1 cellular context compared by ENCODE assay signal in genomic region chr15:42194502-42194901, GRCh38.
A peak's percentile ranks its signal among the peaks of the same experiment; 100 is the strongest.
TF ChIP-seq lines count a peak whose summit lies in the region.

No MANE protein-coding gene starts in this region.

TF ChIP-seq in HepG2, 621 proteins besides CTCF, POLR2A, EP300 and RAD21 (continued from another document and continues in another):
- TF ChIP-seq ZBTB49 (CRISPR knock-in tag; IDR thresholded peaks at IDR 0.05; ENCODE audit: borderline replicate concordance) (no peak), PRDM4 (CRISPR knock-in tag; IDR thresholded peaks at IDR 0.05; ENCODE audit: borderline replicate concordance) (no peak), GABPA (IDR thresholded peaks at IDR 0.05; ENCODE audit: low read depth, low read length) (no peak), GABPA (CRISPR knock-in tag; IDR thresholded peaks at IDR 0.05; ENCODE audit: low read depth) (no peak), IKZF5 (CRISPR knock-in tag; IDR thresholded peaks at IDR 0.05) (peak; percentile 56; the same call in 1 of the 2 replicates), ZC3H13 (CRISPR knock-in tag; IDR thresholded peaks at IDR 0.05) (no peak), SRSF1 (optimal IDR thresholded peaks at IDR 0.05; ENCODE audit: low read depth, low read length) (no peak), ZNF572 (CRISPR knock-in tag; IDR thresholded peaks at IDR 0.05) (no peak), NR2F1 (CRISPR knock-in tag; IDR thresholded peaks at IDR 0.05) (0 out of 4 replicates have a peak, but pooled peaks of 1 of the 2 experiments have one; percentile 43), ZNF7 (CRISPR knock-in tag; IDR thresholded peaks at IDR 0.05) (no peak), GZF1 (CRISPR knock-in tag; IDR thresholded peaks at IDR 0.05) (no peak), MIER3 (CRISPR knock-in tag; IDR thresholded peaks at IDR 0.05; ENCODE audit: borderline replicate concordance) (peak; percentile 46; the same call in 1 of the 2 replicates), TEAD3 (CRISPR knock-in tag; optimal IDR thresholded peaks at IDR 0.05; ENCODE audit: borderline replicate concordance) (peak; percentile 17), ZNF207 (IDR thresholded peaks at IDR 0.05; ENCODE audit: borderline replicate concordance) (no peak), ZNF205 (CRISPR knock-in tag; IDR thresholded peaks at IDR 0.05) (peak; percentile 90), CREB1 (IDR thresholded peaks at IDR 0.05) (peak; percentile 13; the same call in 1 of the 2 replicates), CREB1 (CRISPR knock-in tag; IDR thresholded peaks at IDR 0.05) (no peak), ZNF576 (CRISPR knock-in tag; IDR thresholded peaks at IDR 0.05) (no peak), CEBPG (CRISPR knock-in tag; IDR thresholded peaks at IDR 0.05) (peak; percentile 93), KLF16 (CRISPR knock-in tag; IDR thresholded peaks at IDR 0.05) (0 out of 4 replicates have a peak, but pooled peaks of 1 of the 2 experiments have one; percentile 42), GATAD2A (CRISPR knock-in tag; IDR thresholded peaks at IDR 0.05) (peak; percentile 76), ZMYM3 (CRISPR knock-in tag; IDR thresholded peaks at IDR 0.05) (peak; percentile 30; the same call in 1 of the 2 replicates), ZNF512B (CRISPR knock-in tag; IDR thresholded peaks at IDR 0.05; ENCODE audit: borderline replicate concordance) (no peak), ZMYM4 (CRISPR knock-in tag; IDR thresholded peaks at IDR 0.05) (0 out of 2 replicates have a peak, but pooled peaks have one; percentile 26), ZFAT (CRISPR knock-in tag; conservative IDR thresholded peaks at IDR 0.05) (no peak), KLF13 (CRISPR knock-in tag; IDR thresholded peaks at IDR 0.05) (no peak), JUN (CRISPR knock-in tag; IDR thresholded peaks at IDR 0.05) (no peak), BCL6 (CRISPR knock-in tag; IDR thresholded peaks at IDR 0.05) (0 out of 2 replicates have a peak, but pooled peaks have one; percentile 31), ZNF30 (CRISPR knock-in tag; IDR thresholded peaks at IDR 0.05) (no peak), ZNF768 (CRISPR knock-in tag; IDR thresholded peaks at IDR 0.05) (no peak), NFE2L2 (IDR thresholded peaks at IDR 0.05; ENCODE audit: low read length) (no peak)
- TF ChIP-seq, protein P1, sequence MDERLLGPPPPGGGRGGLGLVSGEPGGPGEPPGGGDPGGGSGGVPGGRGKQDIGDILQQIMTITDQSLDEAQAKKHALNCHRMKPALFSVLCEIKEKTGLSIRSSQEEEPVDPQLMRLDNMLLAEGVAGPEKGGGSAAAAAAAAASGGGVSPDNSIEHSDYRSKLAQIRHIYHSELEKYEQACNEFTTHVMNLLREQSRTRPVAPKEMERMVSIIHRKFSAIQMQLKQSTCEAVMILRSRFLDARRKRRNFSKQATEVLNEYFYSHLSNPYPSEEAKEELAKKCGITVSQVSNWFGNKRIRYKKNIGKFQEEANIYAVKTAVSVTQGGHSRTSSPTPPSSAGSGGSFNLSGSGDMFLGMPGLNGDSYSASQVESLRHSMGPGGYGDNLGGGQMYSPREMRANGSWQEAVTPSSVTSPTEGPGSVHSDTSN (CRISPR knock-in tag; IDR thresholded peaks at IDR 0.05), result peak; percentile 72
- TF ChIP-seq, protein P2, sequence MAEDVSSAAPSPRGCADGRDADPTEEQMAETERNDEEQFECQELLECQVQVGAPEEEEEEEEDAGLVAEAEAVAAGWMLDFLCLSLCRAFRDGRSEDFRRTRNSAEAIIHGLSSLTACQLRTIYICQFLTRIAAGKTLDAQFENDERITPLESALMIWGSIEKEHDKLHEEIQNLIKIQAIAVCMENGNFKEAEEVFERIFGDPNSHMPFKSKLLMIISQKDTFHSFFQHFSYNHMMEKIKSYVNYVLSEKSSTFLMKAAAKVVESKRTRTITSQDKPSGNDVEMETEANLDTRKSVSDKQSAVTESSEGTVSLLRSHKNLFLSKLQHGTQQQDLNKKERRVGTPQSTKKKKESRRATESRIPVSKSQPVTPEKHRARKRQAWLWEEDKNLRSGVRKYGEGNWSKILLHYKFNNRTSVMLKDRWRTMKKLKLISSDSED (CRISPR knock-in tag; IDR thresholded peaks at IDR 0.05), result no peak
- TF ChIP-seq, protein P3, sequence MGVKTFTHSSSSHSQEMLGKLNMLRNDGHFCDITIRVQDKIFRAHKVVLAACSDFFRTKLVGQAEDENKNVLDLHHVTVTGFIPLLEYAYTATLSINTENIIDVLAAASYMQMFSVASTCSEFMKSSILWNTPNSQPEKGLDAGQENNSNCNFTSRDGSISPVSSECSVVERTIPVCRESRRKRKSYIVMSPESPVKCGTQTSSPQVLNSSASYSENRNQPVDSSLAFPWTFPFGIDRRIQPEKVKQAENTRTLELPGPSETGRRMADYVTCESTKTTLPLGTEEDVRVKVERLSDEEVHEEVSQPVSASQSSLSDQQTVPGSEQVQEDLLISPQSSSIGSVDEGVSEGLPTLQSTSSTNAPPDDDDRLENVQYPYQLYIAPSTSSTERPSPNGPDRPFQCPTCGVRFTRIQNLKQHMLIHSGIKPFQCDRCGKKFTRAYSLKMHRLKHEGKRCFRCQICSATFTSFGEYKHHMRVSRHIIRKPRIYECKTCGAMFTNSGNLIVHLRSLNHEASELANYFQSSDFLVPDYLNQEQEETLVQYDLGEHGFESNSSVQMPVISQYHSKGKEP (CRISPR knock-in tag; IDR thresholded peaks at IDR 0.05), result no peak
- TF ChIP-seq, protein P4, sequence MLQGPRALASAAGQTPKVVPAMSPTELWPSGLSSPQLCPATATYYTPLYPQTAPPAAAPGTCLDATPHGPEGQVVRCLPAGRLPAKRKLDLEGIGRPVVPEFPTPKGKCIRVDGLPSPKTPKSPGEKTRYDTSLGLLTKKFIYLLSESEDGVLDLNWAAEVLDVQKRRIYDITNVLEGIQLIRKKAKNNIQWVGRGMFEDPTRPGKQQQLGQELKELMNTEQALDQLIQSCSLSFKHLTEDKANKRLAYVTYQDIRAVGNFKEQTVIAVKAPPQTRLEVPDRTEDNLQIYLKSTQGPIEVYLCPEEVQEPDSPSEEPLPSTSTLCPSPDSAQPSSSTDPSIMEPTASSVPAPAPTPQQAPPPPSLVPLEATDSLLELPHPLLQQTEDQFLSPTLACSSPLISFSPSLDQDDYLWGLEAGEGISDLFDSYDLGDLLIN (CRISPR knock-in tag; IDR thresholded peaks at IDR 0.05; ENCODE audit: borderline replicate concordance), result no peak
- TF ChIP-seq, protein P5, sequence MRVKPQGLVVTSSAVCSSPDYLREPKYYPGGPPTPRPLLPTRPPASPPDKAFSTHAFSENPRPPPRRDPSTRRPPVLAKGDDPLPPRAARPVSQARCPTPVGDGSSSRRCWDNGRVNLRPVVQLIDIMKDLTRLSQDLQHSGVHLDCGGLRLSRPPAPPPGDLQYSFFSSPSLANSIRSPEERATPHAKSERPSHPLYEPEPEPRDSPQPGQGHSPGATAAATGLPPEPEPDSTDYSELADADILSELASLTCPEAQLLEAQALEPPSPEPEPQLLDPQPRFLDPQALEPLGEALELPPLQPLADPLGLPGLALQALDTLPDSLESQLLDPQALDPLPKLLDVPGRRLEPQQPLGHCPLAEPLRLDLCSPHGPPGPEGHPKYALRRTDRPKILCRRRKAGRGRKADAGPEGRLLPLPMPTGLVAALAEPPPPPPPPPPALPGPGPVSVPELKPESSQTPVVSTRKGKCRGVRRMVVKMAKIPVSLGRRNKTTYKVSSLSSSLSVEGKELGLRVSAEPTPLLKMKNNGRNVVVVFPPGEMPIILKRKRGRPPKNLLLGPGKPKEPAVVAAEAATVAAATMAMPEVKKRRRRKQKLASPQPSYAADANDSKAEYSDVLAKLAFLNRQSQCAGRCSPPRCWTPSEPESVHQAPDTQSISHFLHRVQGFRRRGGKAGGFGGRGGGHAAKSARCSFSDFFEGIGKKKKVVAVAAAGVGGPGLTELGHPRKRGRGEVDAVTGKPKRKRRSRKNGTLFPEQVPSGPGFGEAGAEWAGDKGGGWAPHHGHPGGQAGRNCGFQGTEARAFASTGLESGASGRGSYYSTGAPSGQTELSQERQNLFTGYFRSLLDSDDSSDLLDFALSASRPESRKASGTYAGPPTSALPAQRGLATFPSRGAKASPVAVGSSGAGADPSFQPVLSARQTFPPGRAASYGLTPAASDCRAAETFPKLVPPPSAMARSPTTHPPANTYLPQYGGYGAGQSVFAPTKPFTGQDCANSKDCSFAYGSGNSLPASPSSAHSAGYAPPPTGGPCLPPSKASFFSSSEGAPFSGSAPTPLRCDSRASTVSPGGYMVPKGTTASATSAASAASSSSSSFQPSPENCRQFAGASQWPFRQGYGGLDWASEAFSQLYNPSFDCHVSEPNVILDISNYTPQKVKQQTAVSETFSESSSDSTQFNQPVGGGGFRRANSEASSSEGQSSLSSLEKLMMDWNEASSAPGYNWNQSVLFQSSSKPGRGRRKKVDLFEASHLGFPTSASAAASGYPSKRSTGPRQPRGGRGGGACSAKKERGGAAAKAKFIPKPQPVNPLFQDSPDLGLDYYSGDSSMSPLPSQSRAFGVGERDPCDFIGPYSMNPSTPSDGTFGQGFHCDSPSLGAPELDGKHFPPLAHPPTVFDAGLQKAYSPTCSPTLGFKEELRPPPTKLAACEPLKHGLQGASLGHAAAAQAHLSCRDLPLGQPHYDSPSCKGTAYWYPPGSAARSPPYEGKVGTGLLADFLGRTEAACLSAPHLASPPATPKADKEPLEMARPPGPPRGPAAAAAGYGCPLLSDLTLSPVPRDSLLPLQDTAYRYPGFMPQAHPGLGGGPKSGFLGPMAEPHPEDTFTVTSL (CRISPR knock-in tag; IDR thresholded peaks at IDR 0.05; ENCODE audit: borderline replicate concordance), result peak; percentile 17; the same call in 1 of the 2 replicates
